ENCODE assay signal across 23 cellular contexts in genomic region chr20:63330084-63330760, GRCh38. TPM values are rescaled to one million over a fixed set of nuclear protein-coding genes. Genes with fewer than 3 reads are reported as not detected.
A peak's percentile ranks its signal among the peaks of the same experiment; 100 is the strongest.
DNase-seq lines count a peak whose midpoint lies in the region; ATAC-seq and TF ChIP-seq lines count a peak whose summit lies in the region.
"Had no signal": no experiment of that assay in that cellular context is flagged by ENCODE, and none has a peak within 500 bp of the region (broad histone marks: within the 10 kb centered on the region; RNA-seq: fewer than 3 reads in every experiment).

No MANE protein-coding gene starts in this region.

- 84 to 85% methylated on average over 20 of the region's 20 CpGs for WGBS in heart right ventricle, 2 donors
- WGBS in psoas muscle, 3 donors = 44 to 57% (median 48%) methylated on average over 17 to 20 of the region's 20 CpGs

- H3K27me3 Mint-ChIP-seq in memory B cell (peaks cover 6% of the 10 kb centered on the region), immature natural killer cell (ENCODE audit: low read depth in 3 of 3) (peaks cover 0 to 4% (median 0%) of the 10 kb centered on the region in 3 donors)

- H3K27ac ChIP-seq in heart right ventricle (no peak overlapping the region), psoas muscle (no peak overlapping the region)
- H3K27ac ChIP-seq: GM23248, PC-9 had no signal

- H3K36me3 Mint-ChIP-seq in memory B cell (peaks cover 4% of the 10 kb centered on the region), immature natural killer cell (peaks cover 0 to 3% (median 0%) of the 10 kb centered on the region in 3 donors)

- peak overlapping the region; percentile 7 for H3K27ac Mint-ChIP-seq in memory B cell
- H3K27ac Mint-ChIP-seq in immature natural killer cell = peak overlapping the region in 1 of 6 donors; percentile 61

- H3K9me3 Mint-ChIP-seq in memory B cell = peaks cover 9% of the 10 kb centered on the region
- peaks cover 0 to 8% (median 6%) of the 10 kb centered on the region in 6 donors for H3K9me3 Mint-ChIP-seq in immature natural killer cell

- no peaks in the 10 kb centered on the region for H3K36me3 ChIP-seq in heart right ventricle
- H3K36me3 ChIP-seq in psoas muscle (ENCODE audit: insufficient read depth in 1 of 2, low read depth in 1 of 2) = no peaks in the 10 kb centered on the region
- H3K36me3 ChIP-seq: HAP-1 had no signal

- H3K4me3 ChIP-seq in heart right ventricle (no peak overlapping the region), psoas muscle (no peak overlapping the region)
- H3K4me3 ChIP-seq: GM23248, HAP-1, PC-9 had no signal

- no peak for TF ChIP-seq CTCF in heart right ventricle (IDR thresholded peaks at IDR 0.05)
- TF ChIP-seq CTCF in psoas muscle (IDR thresholded peaks at IDR 0.05) = no peak

- no peak for ATAC-seq in heart right ventricle
- no peak for ATAC-seq in memory B cell (ENCODE audit: low read depth)
- no peak for ATAC-seq in psoas muscle
- no peak for ATAC-seq in GM19463 (IDR thresholded peaks at IDR 0.05; ENCODE audit: unreplicated experiment)
- no peak for ATAC-seq in HG03342 (IDR thresholded peaks at IDR 0.05; ENCODE audit: unreplicated experiment)

- H3K27me3 ChIP-seq in heart right ventricle (peaks cover 0 to 36% (median 25%) of the 10 kb centered on the region in 7 donors), psoas muscle (ENCODE audit: insufficient read depth in 3 of 3, low read length in 2 of 3) (peaks cover 0 to 65% (median 18%) of the 10 kb centered on the region in 3 donors)

- H3K9me3 ChIP-seq in heart right ventricle = peaks cover 0 to 20% (median 0%) of the 10 kb centered on the region in 11 donors
- H3K9me3 ChIP-seq in psoas muscle = peaks cover 4% of the 10 kb centered on the region

- peak; percentile 70 for DNase-seq in cardiac septum (ENCODE audit: low spot score)
- DNase-seq in heart right ventricle = no peak
- DNase-seq in memory B cell (ENCODE audit: low spot score in 2 of 2) = no peak
- DNase-seq in psoas muscle = peak; percentile 6 to 39
- DNase-seq in immature natural killer cell = no peak
- no peak for DNase-seq in GM19240 (ENCODE audit: insufficient read length, low spot score)
- DNase-seq: Calu3, DMS153, DND-41, GM23248, NCI-H1048, NCI-H1417, NCI-H1694, NCI-H2029 treated with DMSO at 0.1 percent for 48 hours, NCI-H446 treated with DMSO at 0.1 percent for 48 hours, PC-9, SHP77 treated with DMSO at 0.1 percent for 48 hours had no signal

- H3K4me1 ChIP-seq in heart right ventricle = no peaks in the 10 kb centered on the region
- H3K4me1 ChIP-seq in psoas muscle = no peaks in the 10 kb centered on the region
- H3K4me1 ChIP-seq: HAP-1 had no signal

- H3K4me3 Mint-ChIP-seq in memory B cell = no peak overlapping the region
- H3K4me3 Mint-ChIP-seq in immature natural killer cell = no peak overlapping the region

- peaks cover 3% of the 10 kb centered on the region for H3K4me1 Mint-ChIP-seq in memory B cell
- H3K4me1 Mint-ChIP-seq in immature natural killer cell = peaks cover 0 to 7% of the 10 kb centered on the region in 2 donors

- intact Hi-C loops in cardiac septum (cut with DNase I) = no loop called here
- intact Hi-C loops in heart right ventricle (cut with DNase I) = no loop called here
- intact Hi-C loops in psoas muscle (cut with DNase I) = no loop called here

RNA-seq across cellular contexts. Expression of gene CHRNA4, which starts 30.9 kb away (rescaled TPM):
- 0.16 TPM for total RNA-seq in cardiac septum
- 1 to 10 TPM in 4 of 10 donors, under 1 TPM in 2, not detected in 4; 0.38 to 1.5 (median 1.1) TPM for total RNA-seq in heart right ventricle
- polyA plus RNA-seq in heart right ventricle = under 1 TPM; 0.06 to 0.22 TPM
- total RNA-seq in psoas muscle = under 1 TPM in 2 of 4 donors, not detected in 2; 0.24 to 0.41 TPM
- polyA plus RNA-seq in psoas muscle = under 1 TPM in 1 of 3 donors, not detected in 2; 0.01 TPM
- polyA plus RNA-seq in immature natural killer cell = not detected
- total RNA-seq: Calu3, GM23248, PC-9, RPMI7951 had no signal
- polyA plus RNA-seq: BJ, GM23248 had no signal

RNA-seq across cellular contexts. Expression of gene COL20A1, which starts 37.2 kb away (rescaled TPM):
- total RNA-seq in cardiac septum (0.22 TPM), heart right ventricle (under 1 TPM in 2 of 10 donors, not detected in 8; 0.26 to 0.30 TPM), psoas muscle (not detected)
- polyA plus RNA-seq in heart right ventricle (not detected), psoas muscle (under 1 TPM in 2 of 3 donors, not detected in 1; 0.08 to 0.09 TPM), immature natural killer cell (not detected)
- total RNA-seq: A172, Calu3, GM23248, PC-9, RPMI7951 had no signal
- polyA plus RNA-seq: BJ, GM23248 had no signal

RNA-seq across cellular contexts. Expression of gene ARFGAP1, which starts 57.6 kb away (rescaled TPM):
- 49.5 TPM for total RNA-seq in cardiac septum
- total RNA-seq in heart right ventricle = 10 to 100 TPM; 20.4 to 40.4 (median 28.4) TPM
- 10 to 100 TPM; 46.2 to 72.6 TPM for polyA plus RNA-seq in heart right ventricle
- 10 to 100 TPM; 19.9 to 42.2 (median 25.5) TPM for total RNA-seq in psoas muscle
- 10 to 100 TPM; 22.3 to 42.0 (median 30.4) TPM for polyA plus RNA-seq in psoas muscle
- 10 to 100 TPM in 2 of 3 donors, 1 to 10 TPM in 1; 8.8 to 20.9 (median 16.5) TPM for polyA plus RNA-seq in immature natural killer cell

Comparison
In these comparisons a context has a peak if more than half of its experiments do, and no peak if none do; other contexts are left out.
1. DNase-seq: peak in cardiac septum (single experiment) and psoas muscle (2 of 2); none in heart right ventricle (0 of 2), memory B cell (0 of 2), immature natural killer cell (0 of 3) and GM19240 (single experiment).